Comparison of ENCODE assay signal across 15 cellular contexts in the genomic region with DNA sequence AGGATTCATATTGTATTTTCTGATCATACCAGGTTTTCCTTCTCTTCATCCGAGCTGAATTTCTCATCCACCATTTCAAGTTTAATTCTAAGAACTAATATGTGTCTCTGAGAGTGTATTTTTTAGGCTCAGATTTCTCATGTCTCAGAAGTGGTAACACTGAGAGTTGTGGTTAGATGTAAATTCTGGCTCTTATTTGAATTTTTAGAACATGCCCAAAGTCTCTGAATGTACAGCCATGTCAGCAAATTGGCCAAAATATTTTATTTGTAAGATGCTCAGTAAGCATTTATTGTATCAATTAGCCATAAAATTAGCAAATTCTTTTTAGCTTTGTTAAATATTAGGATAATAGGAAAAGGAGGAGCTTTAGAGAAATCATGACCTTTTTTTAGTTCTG. TPM values are rescaled to one million over a fixed set of nuclear protein-coding genes. Genes with fewer than 3 reads are reported as not detected.
DNase-seq lines count a peak whose midpoint lies in the region; ATAC-seq and TF ChIP-seq lines count a peak whose summit lies in the region.
"Had no signal": no experiment of that assay in that cellular context is flagged by ENCODE, and none has a peak within 500 bp of the region (broad histone marks: within the 10 kb centered on the region; RNA-seq: fewer than 3 reads in every experiment).

No MANE protein-coding gene starts in this region.

- H3K4me1 Mint-ChIP-seq in CD4-positive, alpha-beta T cell (ENCODE audit: low read depth), result peaks cover 10% of the 10 kb centered on the region

- H3K36me3 ChIP-seq in KMS-11 (ENCODE audit: insufficient read depth) (no peaks in the 10 kb centered on the region), H7 (replicated peaks; ENCODE audit: control insufficient read depth, insufficient read depth, low read length) (no peaks in the 10 kb centered on the region)
- H3K36me3 ChIP-seq: heart right ventricle, upper lobe of left lung had no signal

- no peaks in the 10 kb centered on the region for H4K20me1 ChIP-seq in KMS-11 (ENCODE audit: insufficient read depth)

- no peaks in the 10 kb centered on the region for H3K79me2 ChIP-seq in KMS-11 (ENCODE audit: insufficient read depth, low read depth)

- peak overlapping the region; percentile 6 for H3K27ac Mint-ChIP-seq in CD4-positive, alpha-beta T cell

- ATAC-seq in CD4-positive, alpha-beta T cell (ENCODE audit: poor library complexity), result peak; percentile 27
- ATAC-seq in GM19023 (IDR thresholded peaks at IDR 0.05; ENCODE audit: unreplicated experiment), result peak; percentile 69
- ATAC-seq in HG02610 (IDR thresholded peaks at IDR 0.05; ENCODE audit: unreplicated experiment), result peak; percentile 73
- ATAC-seq in HG03108 (IDR thresholded peaks at IDR 0.05; ENCODE audit: unreplicated experiment), result no peak
- ATAC-seq: heart right ventricle had no signal

- TF ChIP-seq CTCF in CD4-positive, alpha-beta T cell (IDR thresholded peaks at IDR 0.05), result no peak
- no peak for TF ChIP-seq CTCF in KMS-11 (conservative IDR thresholded peaks at IDR 0.05; ENCODE audit: low read depth, low read length)

- H3K4me1 ChIP-seq in KMS-11 (ENCODE audit: low read depth, poor library complexity, severe bottlenecking), result peaks cover 31% of the 10 kb centered on the region
- H3K4me1 ChIP-seq: heart right ventricle, upper lobe of left lung had no signal

- CTCF ChIA-PET in CD4-positive, alpha-beta T cell (lab: Charles Lee), result no interaction called here

- POLR2A ChIA-PET in CD4-positive, alpha-beta T cell (lab: Charles Lee), result no interaction called here

- peaks cover 3% of the 10 kb centered on the region for H3K27me3 ChIP-seq in CD4-positive, alpha-beta T cell (ENCODE audit: control insufficient read depth, insufficient read depth, low read length)
- H3K27me3 ChIP-seq in KMS-11 (ENCODE audit: insufficient read depth, low read depth) (no peaks in the 10 kb centered on the region), H7 (ENCODE audit: control insufficient read depth, insufficient read depth, low read length) (peaks cover 2% of the 10 kb centered on the region; the same call in 1 of the 2 replicates)
- H3K27me3 ChIP-seq: heart right ventricle, upper lobe of left lung had no signal

- H3K36me3 Mint-ChIP-seq in CD4-positive, alpha-beta T cell (ENCODE audit: low read depth), result no peaks in the 10 kb centered on the region

- H3K9me3 ChIP-seq in CD4-positive, alpha-beta T cell (ENCODE audit: control insufficient read depth, low read length), result no peaks in the 10 kb centered on the region
- H3K9me3 ChIP-seq: upper lobe of left lung had no signal

- H3K9ac ChIP-seq in KMS-11, result peak overlapping the region; percentile 1; the same call in 1 of the 2 replicates

- no peak for DNase-seq in CD4-positive, alpha-beta T cell
- no peak for DNase-seq in H7
- no peak for DNase-seq in effector CD4-positive, alpha-beta T cell
- DNase-seq in HPDE6-E6E7 (ENCODE audit: extremely low spot score), result no peak
- DNase-seq: heart right ventricle; NCI-H1048; NCI-H2227 treated with DMSO at 0.1 percent for 48 hours; stimulated activated CD4-positive, alpha-beta T cell treated with anti-CD3 and anti-CD28 coated beads, Interleukin-1b, Interleukin-23, amount 100 ng/mL, for 48 hours; stimulated activated CD8-positive, alpha-beta memory T cell treated with anti-CD3 and anti-CD28 coated beads, Interleukin-4, amount 100 ng/mL, for 48 hours; upper lobe of left lung had no signal

- H2AFZ ChIP-seq in KMS-11 (ENCODE audit: low read depth), result no peak overlapping the region

- no peak overlapping the region for H3K27ac ChIP-seq in CD4-positive, alpha-beta T cell (ENCODE audit: low read depth, low read length)
- H3K27ac ChIP-seq in KMS-11, result peak overlapping the region; percentile 47
- H3K27ac ChIP-seq: heart right ventricle, upper lobe of left lung had no signal

- intact Hi-C loops in CD4-positive, alpha-beta T cell (cut with DNase I, micrococcal nuclease), result loop anchor here in 1 of 2 experiments (5.0 kb wide), 1 partner anchor 448 kb away; no protein-coding TSS in a partner anchor

- H3K4me2 ChIP-seq in KMS-11, result peak overlapping the region; percentile 46

- H3K9me3 Mint-ChIP-seq in CD4-positive, alpha-beta T cell, result no peaks in the 10 kb centered on the region

- H3K27me3 Mint-ChIP-seq in CD4-positive, alpha-beta T cell, result peaks cover 26% of the 10 kb centered on the region

- H3K4me3 ChIP-seq in KMS-11 (IDR thresholded peaks at IDR 0.05; ENCODE audit: insufficient read depth, low read depth, low read length), result no peak overlapping the region
- H3K4me3 ChIP-seq in H7 (ENCODE audit: insufficient read depth, low read depth, low read length), result no peak overlapping the region
- H3K4me3 ChIP-seq: heart right ventricle, upper lobe of left lung had no signal

- no peak overlapping the region for H3K4me3 Mint-ChIP-seq in CD4-positive, alpha-beta T cell

RNA-seq across cellular contexts. Expression of a gene that starts 16.6 kb away (rescaled TPM):
- under 1 TPM; 0.03 to 0.08 TPM for total RNA-seq in CD4-positive, alpha-beta T cell
- total RNA-seq in H7 (2014; rRNA removed; shearing (Covaris generic)), result under 0.01 TPM in 1 of 2 replicates, not detected in the other
- total RNA-seq: epithelial cell of proximal tubule had no signal
